8 cellular contexts compared by ENCODE assay signal in genomic region chr16:2964416-2965223, GRCh38. TPM values are rescaled to one million over a fixed set of nuclear protein-coding genes. Genes with fewer than 3 reads are reported as not detected.
DNase-seq lines count a peak whose midpoint lies in the region; ATAC-seq and TF ChIP-seq lines count a peak whose summit lies in the region.

No MANE protein-coding gene starts in this region.

- ATAC-seq in PC-3 (peak; percentile 28), GM18505 (IDR thresholded peaks at IDR 0.05; ENCODE audit: unreplicated experiment) (no peak), HG03439 (IDR thresholded peaks at IDR 0.05; ENCODE audit: unreplicated experiment) (no peak)
- peak; percentile 11 to 22 for ATAC-seq in activated T-cell treated with anti-CD3 and anti-CD28 coated beads, Interleukin-2, amount 50 U/mL, for 4 hours

- DNase-seq in DMS 273 treated with DMSO at 0.1 percent for 48 hours (lab: John Stamatoyannopoulos, UW) (peak; percentile 49), HuH-7 (ENCODE audit: low spot score) (peak; percentile 94), PC-3 (peak; percentile 71)
- DNase-seq in activated T-cell treated with anti-CD3 and anti-CD28 coated beads, Interleukin-2, amount 50 U/mL, for 4 hours, result peak; percentile 26
- DNase-seq in stimulated activated CD4-positive, alpha-beta T cell treated with anti-CD3 and anti-CD28 coated beads, Interleukin-4, amount 100 ng/mL, for 4 hours, result peak; percentile 46 to 54

- H3K4me2 ChIP-seq in PC-3 (ENCODE audit: low read length), result peak overlapping the region; percentile 98

- 0 out of 2 replicates have a peak, but pooled peaks cover 13% of the 10 kb centered on the region for H3K4me1 ChIP-seq in PC-3 (ENCODE audit: insufficient read depth, low read length)
- peaks cover 3% of the 10 kb centered on the region for H3K4me1 ChIP-seq in iPS-15b (ENCODE audit: control insufficient read depth, insufficient read depth, low read length)

- intact Hi-C loops in PC-3 (cut with micrococcal nuclease), result loop anchor here (10.0 kb wide), 1 partner anchor 60 kb away; no protein-coding TSS in a partner anchor

- no peaks in the 10 kb centered on the region for H4K20me1 ChIP-seq in PC-3 (ENCODE audit: low read length)

- H3F3A ChIP-seq in PC-3 (ENCODE audit: low read length, unreplicated experiment), result no peaks in the 10 kb centered on the region

- BruUV-seq in PC-3 (replicated peaks; lab: Mats Ljungman, UMichigan), result no TSS peak

- peaks cover 25% of the 10 kb centered on the region for H3K4me1 Mint-ChIP-seq in activated T-cell treated with anti-CD3 and anti-CD28 coated beads, Interleukin-2, amount 50 U/mL, for 4 hours (ENCODE audit: low read depth)

- CTCF ChIA-PET in PC-3 (lab: Charles Lee), result interaction anchor here (0.6 kb wide), 1 partner anchor 15 kb away, joined by 15 read pairs; no protein-coding TSS in a partner anchor

- TF ChIP-seq POLR2A in GM18505 (IDR thresholded peaks at IDR 0.05; ENCODE audit: borderline replicate concordance, extremely low read depth, insufficient read depth, insufficient read length), result no peak

- H3K27ac ChIP-seq in PC-3 (ENCODE audit: low read length), result no peak overlapping the region

- no peaks in the 10 kb centered on the region for H3K36me3 Mint-ChIP-seq in activated T-cell treated with anti-CD3 and anti-CD28 coated beads, Interleukin-2, amount 50 U/mL, for 4 hours (ENCODE audit: insufficient read depth)

- H3K9me3 ChIP-seq in PC-3 (ENCODE audit: low read length) (no peaks in the 10 kb centered on the region), iPS-15b (ENCODE audit: control insufficient read depth, insufficient read depth, low read length) (no peaks in the 10 kb centered on the region)

- no peaks in the 10 kb centered on the region for H3K27me3 ChIP-seq in PC-3 (ENCODE audit: low read length)
- H3K27me3 ChIP-seq in iPS-15b (ENCODE audit: control insufficient read depth, insufficient read depth, low read length), result peaks cover 4% of the 10 kb centered on the region

- no peak overlapping the region for H3K9ac ChIP-seq in PC-3 (ENCODE audit: low read length)
- H3K9ac ChIP-seq in iPS-15b (ENCODE audit: low read depth, low read length), result peak overlapping the region; percentile 47

- peak overlapping the region; percentile 75 for H3K4me3 Mint-ChIP-seq in activated T-cell treated with anti-CD3 and anti-CD28 coated beads, Interleukin-2, amount 50 U/mL, for 4 hours

- no peaks in the 10 kb centered on the region for H3K36me3 ChIP-seq in PC-3 (ENCODE audit: low read depth, low read length)
- H3K36me3 ChIP-seq in iPS-15b (ENCODE audit: control insufficient read depth, insufficient read depth, low read length), result no peaks in the 10 kb centered on the region

- H3K27me3 Mint-ChIP-seq in activated T-cell treated with anti-CD3 and anti-CD28 coated beads, Interleukin-2, amount 50 U/mL, for 4 hours (ENCODE audit: low read depth), result peaks cover 37% of the 10 kb centered on the region

- H3K9me2 ChIP-seq in PC-3 (replicated peaks; ENCODE audit: low read length), result no peaks in the 10 kb centered on the region

- peak; percentile 14; the same call in 1 of the 2 replicates for TF ChIP-seq CTCF in PC-3 (conservative IDR thresholded peaks at IDR 0.05; ENCODE audit: low read depth, low read length)

- H3K4me3 ChIP-seq in PC-3 (ENCODE audit: low read length) (peak overlapping the region; percentile 74), iPS-15b (ENCODE audit: low read depth, low read length) (peak overlapping the region; percentile 77)

- no peaks in the 10 kb centered on the region for H3K79me2 ChIP-seq in PC-3 (ENCODE audit: low read length)

- no peaks in the 10 kb centered on the region for H3K9me3 Mint-ChIP-seq in activated T-cell treated with anti-CD3 and anti-CD28 coated beads, Interleukin-2, amount 50 U/mL, for 4 hours

- peak overlapping the region; percentile 75 for H2AFZ ChIP-seq in PC-3 (ENCODE audit: low read length)

- POLR2A ChIA-PET in PC-3 (lab: Charles Lee; ENCODE audit: unreplicated experiment), result interaction anchor here (0.9 kb wide), 1 partner anchor 53 kb away, joined by 4 read pairs; the partner anchor contains the start of gene FLYWCH1

RNA-seq across cellular contexts. Expression of gene KREMEN2, which starts 0.5 kb away (rescaled TPM):
- 3.6 and 7.1 TPM in 2 replicates for total RNA-seq in PC-3 (2014; rRNA removed)
- under 1 TPM in 2 of 3 donors, not detected in 1; 0.11 TPM for total RNA-seq in activated T-cell treated with anti-CD3 and anti-CD28 coated beads, Interleukin-2, amount 50 U/mL, for 4 hours

RNA-seq across cellular contexts. Expression of gene PAQR4, which starts 4.5 kb away (rescaled TPM):
- 37.9 and 45.0 TPM in 2 replicates for total RNA-seq in PC-3 (2014; rRNA removed)
- total RNA-seq in activated T-cell treated with anti-CD3 and anti-CD28 coated beads, Interleukin-2, amount 50 U/mL, for 4 hours, result 10 to 100 TPM; 17.4 to 24.9 (median 22.6) TPM

RNA-seq across cellular contexts. Expression of gene PKMYT1, which starts 15.6 kb away (rescaled TPM):
- total RNA-seq in PC-3 (2014; rRNA removed), result 51.9 and 109 TPM in 2 replicates
- total RNA-seq in activated T-cell treated with anti-CD3 and anti-CD28 coated beads, Interleukin-2, amount 50 U/mL, for 4 hours, result 10 to 100 TPM; 53.1 to 79.1 (median 66.0) TPM

RNA-seq across cellular contexts. Expression of gene CLDN9, which starts 48.1 kb away (rescaled TPM):
- total RNA-seq in PC-3 (2014; rRNA removed), result 0.33 and 1.2 TPM in 2 replicates
- not detected for total RNA-seq in activated T-cell treated with anti-CD3 and anti-CD28 coated beads, Interleukin-2, amount 50 U/mL, for 4 hours

RNA-seq across cellular contexts. Expression of gene FLYWCH1, which starts 52.9 kb away (rescaled TPM):
- 41.4 and 54.7 TPM in 2 replicates for total RNA-seq in PC-3 (2014; rRNA removed)
- 10 to 100 TPM; 39.8 to 47.9 (median 46.8) TPM for total RNA-seq in activated T-cell treated with anti-CD3 and anti-CD28 coated beads, Interleukin-2, amount 50 U/mL, for 4 hours

Comparison
In these comparisons a context has a peak if more than half of its experiments do, and no peak if none do; other contexts are left out.
1. DNase-seq: peak in every context shown above with its lines; median percentile 94 in HuH-7; 71 in PC-3; 50 in stimulated activated CD4-positive, alpha-beta T cell treated with anti-CD3 and anti-CD28 coated beads, Interleukin-4, amount 100 ng/mL, for 4 hours; 49 in DMS 273 treated with DMSO at 0.1 percent for 48 hours; 26 in activated T-cell treated with anti-CD3 and anti-CD28 coated beads, Interleukin-2, amount 50 U/mL, for 4 hours.
2. ATAC-seq: peak in PC-3 (single experiment) and activated T-cell treated with anti-CD3 and anti-CD28 coated beads, Interleukin-2, amount 50 U/mL, for 4 hours (2 of 2); none in GM18505 (single experiment) and HG03439 (single experiment).